Comparison of ENCODE assay signal across 20 cellular contexts in the genomic region with DNA sequence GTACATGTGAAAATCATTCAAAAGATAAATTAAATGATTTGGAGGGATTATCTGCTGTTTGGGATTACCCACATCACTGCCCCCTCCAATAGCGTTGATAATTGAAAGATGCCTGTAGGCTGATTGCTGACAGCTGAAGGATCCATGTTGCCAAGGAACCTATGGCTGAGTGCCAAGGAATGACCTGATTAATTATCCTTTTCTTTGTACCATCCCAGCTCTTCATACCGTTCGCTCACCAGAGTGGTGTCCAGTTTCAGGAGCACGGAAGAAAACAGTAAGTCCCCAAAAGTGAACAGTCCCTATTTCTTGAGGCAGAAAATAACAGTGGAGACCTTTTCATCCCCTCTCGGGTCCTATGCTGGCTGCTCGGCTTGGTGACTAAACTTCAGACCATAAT.
DNase-seq lines count a peak whose midpoint lies in the region; ATAC-seq and TF ChIP-seq lines count a peak whose summit lies in the region.
"Had no signal": no experiment of that assay in that cellular context is flagged by ENCODE, and none has a peak within 500 bp of the region (broad histone marks: within the 10 kb centered on the region; RNA-seq: fewer than 3 reads in every experiment).

No MANE protein-coding gene starts in this region.

- no peak overlapping the region for H3K4me3 Mint-ChIP-seq in activated B cell treated with CpG ODN at 0.5 μM for 24 hours
- no peak overlapping the region for H3K4me3 Mint-ChIP-seq in CD8-positive, alpha-beta memory T cell
- H3K4me3 Mint-ChIP-seq: activated naive CD8-positive, alpha-beta T cell; CD8-positive, alpha-beta T cell; stimulated activated naive CD8-positive, alpha-beta T cell treated with anti-CD3 and anti-CD28 coated beads, Interleukin-15, Interleukin-2, amounts not matched to agents 100 ng/mL and 50 ng/mL, for 24 hours had no signal

- POLR2A ChIA-PET in activated B cell treated with CpG ODN at 0.5 μM for 24 hours (lab: Charles Lee), result interaction anchor here (1.6 to 5.9 kb wide), 2 partner anchors 17 to 22 kb away, joined by 8 to 86 read pairs; no protein-coding TSS in a partner anchor
- POLR2A ChIA-PET in CD8-positive, alpha-beta memory T cell (lab: Charles Lee), result no interaction called here

- H3K27me3 Mint-ChIP-seq in activated B cell treated with CpG ODN at 0.5 μM for 24 hours, result no peaks in the 10 kb centered on the region
- peaks cover 10 to 26% of the 10 kb centered on the region in 2 donors for H3K27me3 Mint-ChIP-seq in CD8-positive, alpha-beta memory T cell
- H3K27me3 Mint-ChIP-seq: stimulated activated naive CD8-positive, alpha-beta T cell treated with anti-CD3 and anti-CD28 coated beads, Interleukin-15, Interleukin-2, amounts not matched to agents 100 ng/mL and 50 ng/mL, for 24 hours had no signal

- no peaks in the 10 kb centered on the region for H3K9me3 Mint-ChIP-seq in activated B cell treated with CpG ODN at 0.5 μM for 24 hours
- H3K9me3 Mint-ChIP-seq in CD8-positive, alpha-beta memory T cell, result peaks cover 0 to 5% (median 0%) of the 10 kb centered on the region in 5 donors

- no peaks in the 10 kb centered on the region for H3K27me3 ChIP-seq in CD8-positive, alpha-beta memory T cell (ENCODE audit: insufficient read depth, low read length, poor library complexity, severe bottlenecking)

- no peak overlapping the region for H3K4me3 ChIP-seq in CD8-positive, alpha-beta memory T cell (ENCODE audit: low read length)
- H3K4me3 ChIP-seq: A549, prostate gland had no signal

- intact Hi-C loops in activated B cell treated with CpG ODN at 0.5 μM for 24 hours (cut with micrococcal nuclease), result loop anchor here (1.0 kb wide), 1 partner anchor 17 kb away; no protein-coding TSS in a partner anchor
- intact Hi-C loops in left ventricle myocardium superior (cut with micrococcal nuclease), result no loop called here

- no peaks in the 10 kb centered on the region for H3K36me3 Mint-ChIP-seq in activated B cell treated with CpG ODN at 0.5 μM for 24 hours (ENCODE audit: low read depth)
- peaks cover 0 to 7% (median 0%) of the 10 kb centered on the region in 3 donors for H3K36me3 Mint-ChIP-seq in CD8-positive, alpha-beta memory T cell
- H3K36me3 Mint-ChIP-seq: CD8-positive, alpha-beta T cell had no signal

- DNase-seq in NCI-H2196 (lab: John Stamatoyannopoulos, UW; ENCODE audit: unreplicated experiment) (peak; percentile 49), NCI-H2196 treated with DMSO at 0.1 percent for 48 hours (lab: John Stamatoyannopoulos, UW; ENCODE audit: unreplicated experiment) (no peak), NCI-H2227 treated with DMSO at 0.1 percent for 48 hours (lab: John Stamatoyannopoulos, UW) (peak; percentile 29), activated B cell treated with CpG ODN at 0.5 μM for 24 hours (no peak), retina (peak; percentile 57), left ventricle myocardium superior (no peak)
- DNase-seq in CD8-positive, alpha-beta memory T cell, result no peak
- DNase-seq: activated CD4-positive, alpha-beta T cell treated with anti-CD3 and anti-CD28 coated beads for 4 hours; CD8-positive, alpha-beta T cell; effector CD8-positive, alpha-beta T cell; GDM1; hippocampal formation; SIG-M5; stimulated activated CD4-positive, alpha-beta T cell treated with anti-CD3 and anti-CD28 coated beads, Interleukin-12 subunit alpha, Interleukin-12 subunit beta, amount 100 ng/mL, for 4 hours; T-helper 9 cell had no signal

- H3K36me3 ChIP-seq in CD8-positive, alpha-beta memory T cell (ENCODE audit: insufficient read depth, low read length), result no peaks in the 10 kb centered on the region
- H3K36me3 ChIP-seq: prostate gland had no signal

- no peaks in the 10 kb centered on the region for H3K4me1 ChIP-seq in CD8-positive, alpha-beta memory T cell (ENCODE audit: insufficient read depth, low read length)
- H3K4me1 ChIP-seq: A549, prostate gland had no signal

- H3K9me3 ChIP-seq in CD8-positive, alpha-beta memory T cell (ENCODE audit: low read length), result no peaks in the 10 kb centered on the region
- H3K9me3 ChIP-seq: A549, prostate gland had no signal

- CTCF ChIA-PET in activated B cell treated with CpG ODN at 0.5 μM for 24 hours (lab: Charles Lee), result interaction anchor here (1.3 kb wide), 1 partner anchor 17 kb away, joined by 4 read pairs; no protein-coding TSS in a partner anchor
- CTCF ChIA-PET in CD8-positive, alpha-beta memory T cell (lab: Charles Lee), result no interaction called here

- peaks cover 29% of the 10 kb centered on the region for H3K4me1 Mint-ChIP-seq in activated B cell treated with CpG ODN at 0.5 μM for 24 hours
- peaks cover 0 to 4% (median 1%) of the 10 kb centered on the region in 3 donors for H3K4me1 Mint-ChIP-seq in CD8-positive, alpha-beta memory T cell

- TF ChIP-seq CTCF in activated B cell treated with CpG ODN at 0.5 μM for 24 hours (IDR thresholded peaks at IDR 0.05), result no peak

- H3K27ac Mint-ChIP-seq in activated B cell treated with CpG ODN at 0.5 μM for 24 hours, result peak overlapping the region; percentile 30
- no peak overlapping the region for H3K27ac Mint-ChIP-seq in CD8-positive, alpha-beta memory T cell
- H3K27ac Mint-ChIP-seq: activated naive CD8-positive, alpha-beta T cell; CD8-positive, alpha-beta T cell; stimulated activated naive CD8-positive, alpha-beta T cell treated with anti-CD3 and anti-CD28 coated beads, Interleukin-15, Interleukin-2, amounts not matched to agents 100 ng/mL and 50 ng/mL, for 24 hours had no signal

- ATAC-seq in activated B cell treated with CpG ODN at 0.5 μM for 24 hours (ENCODE audit: low read depth), result no peak
- no peak for ATAC-seq in HG03175 (IDR thresholded peaks at IDR 0.05; ENCODE audit: unreplicated experiment)
- no peak for ATAC-seq in left ventricle myocardium superior
- ATAC-seq: A549; CD8-positive, alpha-beta T cell had no signal

- H3K27ac ChIP-seq in CD8-positive, alpha-beta memory T cell (ENCODE audit: low read depth, low read length), result no peak overlapping the region
- H3K27ac ChIP-seq: A549, prostate gland had no signal

Comparison
In these comparisons a context has a peak if more than half of its experiments do, and no peak if none do; other contexts are left out.
1. DNase-seq: peak in NCI-H2196 (single experiment), NCI-H2227 treated with DMSO at 0.1 percent for 48 hours (single experiment) and retina (single experiment); none in NCI-H2196 treated with DMSO at 0.1 percent for 48 hours (single experiment), activated B cell treated with CpG ODN at 0.5 μM for 24 hours (single experiment), CD8-positive, alpha-beta memory T cell (0 of 5) and left ventricle myocardium superior (single experiment).